In genomic region chr17:44272321-44272951, GRCh38 we compare ENCODE assay signal across 1 cellular context.
A peak's percentile ranks its signal among the peaks of the same experiment; 100 is the strongest.
TF ChIP-seq lines count a peak whose summit lies in the region.

No MANE protein-coding gene starts in this region.

TF ChIP-seq in HepG2, 621 proteins besides CTCF, POLR2A, EP300 and RAD21:
- TF ChIP-seq FOXA3 (CRISPR knock-in tag; IDR thresholded peaks at IDR 0.05) (peak; percentile 45), FOXA1 (IDR thresholded peaks at IDR 0.05) (no peak), FOXA1 (CRISPR knock-in tag; IDR thresholded peaks at IDR 0.05) (peak; percentile 29; the same call in 1 of the 2 replicates), ZNF800 (CRISPR knock-in tag; IDR thresholded peaks at IDR 0.05) (no peak)
